Comparison of ENCODE assay signal across 21 cellular contexts in genomic region chr4:98170035-98170434, GRCh38. TPM values are rescaled to one million over a fixed set of nuclear protein-coding genes. Genes with fewer than 3 reads are reported as not detected.
DNase-seq lines count a peak whose midpoint lies in the region; ATAC-seq, FAIRE-seq and TF ChIP-seq lines count a peak whose summit lies in the region.
"Had no signal": no experiment of that assay in that cellular context is flagged by ENCODE, and none has a peak within 500 bp of the region (broad histone marks: within the 10 kb centered on the region; RNA-seq: fewer than 3 reads in every experiment).

No MANE protein-coding gene starts in this region.

- DNase-seq in GM23338 (ENCODE audit: low spot score) (no peak), IMR-90 (no peak), choroid plexus epithelial cell (ENCODE audit: low read depth) (peak; percentile 30), kidney (no peak), progenitor cell of endocrine pancreas (ENCODE audit: low spot score, unreplicated experiment) (no peak), NCI-H146 treated with DMSO at 0.1 percent for 48 hours (lab: John Stamatoyannopoulos, UW; ENCODE audit: unreplicated experiment) (no peak)
- DNase-seq: AML-193; CD4-positive, alpha-beta T cell; DMS153; DMS79 treated with DMSO at 0.1 percent for 48 hours; GM23248; H7; Karpas-422; KBM-7 had no signal

- H3K36me3 Mint-ChIP-seq in GM23338 (ENCODE audit: low read depth) (no peaks in the 10 kb centered on the region; the same call in 2 of the 3 replicates), progenitor cell of endocrine pancreas (ENCODE audit: insufficient read depth) (no peaks in the 10 kb centered on the region)

- H3K27ac Mint-ChIP-seq in GM23338, result no peak overlapping the region
- H3K27ac Mint-ChIP-seq in progenitor cell of endocrine pancreas, result no peak overlapping the region
- H3K27ac Mint-ChIP-seq: CD4-positive, alpha-beta T cell had no signal

- no peaks in the 10 kb centered on the region for H3K9me3 ChIP-seq in IMR-90 (ENCODE audit: control insufficient read depth, insufficient read depth, low read length)
- H3K9me3 ChIP-seq in kidney (ENCODE audit: control insufficient read depth in 1 of 2, low read length in 2 of 2), result no peaks in the 10 kb centered on the region

- H3K9me1 ChIP-seq in IMR-90 (ENCODE audit: insufficient read depth, low read length), result 0 out of 2 replicates have a peak, but pooled peaks cover 3% of the 10 kb centered on the region

- H3K79me1 ChIP-seq in IMR-90 (ENCODE audit: low read depth in 1 of 2, low read length in 2 of 2), result no peaks in the 10 kb centered on the region

- H3K9me2 ChIP-seq in GM23338 (ENCODE audit: insufficient read depth), result no peaks in the 10 kb centered on the region

- no peak overlapping the region for H2BK15ac ChIP-seq in IMR-90 (ENCODE audit: low read depth, low read length)

- H3K4me3 Mint-ChIP-seq in GM23338, result no peak overlapping the region
- H3K4me3 Mint-ChIP-seq in progenitor cell of endocrine pancreas (ENCODE audit: low read depth), result no peak overlapping the region
- H3K4me3 Mint-ChIP-seq: CD4-positive, alpha-beta T cell had no signal

- no peaks in the 10 kb centered on the region for H3F3A ChIP-seq in GM23338 (replicated peaks; ENCODE audit: low read depth)

- H2AFZ ChIP-seq in GM23338 (no peak overlapping the region), IMR-90 (replicated peaks; ENCODE audit: low read length, poor library complexity) (no peak overlapping the region)
- H2AFZ ChIP-seq: GM23248 had no signal

- dilution Hi-C loops in IMR-90 (cut with HindIII; ENCODE audit: low sequenced_read_pairs, unreplicated experiment), result no loop called here

- H3K4me1 Mint-ChIP-seq in GM23338 (peaks cover 16% of the 10 kb centered on the region; the same call in 2 of the 3 replicates), progenitor cell of endocrine pancreas (ENCODE audit: low read depth) (peaks cover 9% of the 10 kb centered on the region)

- in situ Hi-C loops in IMR-90 (cut with MboI; ENCODE audit: low sequenced_read_pairs), result loop anchor here (25.0 kb wide), 1 partner anchor 492 kb away; the partner anchor contains the start of gene TSPAN5

- intact Hi-C loops in IMR-90 (cut with micrococcal nuclease) (no loop called here), kidney (cut with DNase I) (no loop called here)

- no peak overlapping the region for H2BK20ac ChIP-seq in IMR-90 (ENCODE audit: low read depth, low read length)

- no peaks in the 10 kb centered on the region for H4K20me1 ChIP-seq in GM23338 (replicated peaks; ENCODE audit: insufficient read depth)
- H4K20me1 ChIP-seq in IMR-90 (ENCODE audit: insufficient read depth, low read length), result no peaks in the 10 kb centered on the region

- WGBS in IMR-90 (ENCODE audit: extremely low coverage in 2 of 2, insufficient read length in 1 of 2), 2 experiments, result no CpG with 5 or more reads among the region's 1 CpG

- H2BK120ac ChIP-seq in IMR-90 (ENCODE audit: low read depth, low read length), result no peak overlapping the region

- H3K27me3 Mint-ChIP-seq in GM23338 (ENCODE audit: insufficient read depth, low read depth, poor library complexity) (no peaks in the 10 kb centered on the region), progenitor cell of endocrine pancreas (no peaks in the 10 kb centered on the region)

- TF ChIP-seq POLR2A in IMR-90 (IDR thresholded peaks at IDR 0.05; ENCODE audit: low read depth, low read length), result no peak

- TF ChIP-seq CTCF in GM23338 (conservative IDR thresholded peaks at IDR 0.05; ENCODE audit: low read depth in 2 of 2), result no peak
- TF ChIP-seq CTCF in IMR-90 (conservative IDR thresholded peaks at IDR 0.05; ENCODE audit: low read depth, low read length), result no peak
- no peak for TF ChIP-seq CTCF in choroid plexus epithelial cell (conservative IDR thresholded peaks at IDR 0.05; ENCODE audit: low read depth, low read length)
- TF ChIP-seq CTCF in kidney (IDR thresholded peaks at IDR 0.05; ENCODE audit: borderline replicate concordance, extremely low read depth, insufficient read depth), result no peak
- no peak for TF ChIP-seq CTCF in progenitor cell of endocrine pancreas (IDR thresholded peaks at IDR 0.05; ENCODE audit: unreplicated experiment)

- BruUV-seq in IMR-90 (replicated peaks; lab: Mats Ljungman, UMichigan), result no TSS peak

- CTCF ChIA-PET in IMR-90 (lab: Yijun Ruan, JAX), result no interaction called here

- H3K4me3 ChIP-seq in GM23338 (no peak overlapping the region), IMR-90 (ENCODE audit: insufficient read depth, low read depth, low read length) (no peak overlapping the region), choroid plexus epithelial cell (ENCODE audit: low read depth, low read length) (no peak overlapping the region), kidney (ENCODE audit: low read length in 2 of 2) (no peak overlapping the region)
- H3K4me3 ChIP-seq: GM12878, GM23248 had no signal

- H3K4me2 ChIP-seq in GM23338 (peak overlapping the region; percentile 25; the same call in 1 of the 2 replicates), IMR-90 (ENCODE audit: low read depth, low read length) (no peak overlapping the region)

- peak; percentile 25 for FAIRE-seq in kidney (lab: Jason Lieb, UNC)
- FAIRE-seq: A204.1, GM12878 had no signal

- H3K4me1 ChIP-seq in GM23338 (ENCODE audit: insufficient read depth) (peaks cover 20% of the 10 kb centered on the region), IMR-90 (ENCODE audit: control insufficient read depth, insufficient read depth, low read length) (no peaks in the 10 kb centered on the region), kidney (ENCODE audit: control insufficient read depth in 1 of 2, insufficient read depth in 1 of 2, low read depth in 1 of 2, low read length in 2 of 2) (peaks cover 5 to 14% of the 10 kb centered on the region in 2 donors)

- H2AK9ac ChIP-seq in IMR-90 (replicated peaks; ENCODE audit: low read depth, low read length, poor library complexity), result no peak overlapping the region

- no peak overlapping the region for H4K8ac ChIP-seq in IMR-90 (ENCODE audit: low read depth in 2 of 2, low read length in 2 of 2)

- H3K56ac ChIP-seq in IMR-90 (ENCODE audit: extremely low read depth, insufficient read depth, low read length), result no peak overlapping the region

- H3K79me2 ChIP-seq in GM23338 (replicated peaks; ENCODE audit: insufficient read depth), result no peaks in the 10 kb centered on the region

- POLR2A ChIA-PET in IMR-90 (lab: Charles Lee; ENCODE audit: unreplicated experiment), result no interaction called here

- no peak overlapping the region for H2AK5ac ChIP-seq in IMR-90 (ENCODE audit: low read depth, low read length)

- no peak overlapping the region for H3K4ac ChIP-seq in IMR-90 (ENCODE audit: low read depth, low read length)

- H2BK5ac ChIP-seq in IMR-90 (ENCODE audit: low read depth, low read length, poor library complexity, severe bottlenecking), result no peak overlapping the region

- H3K23ac ChIP-seq in IMR-90 (ENCODE audit: low read depth, low read length), result no peak overlapping the region

- H4K91ac ChIP-seq in IMR-90 (ENCODE audit: insufficient read depth, low read depth, low read length), result no peak overlapping the region

- TF ChIP-seq RAD21 in IMR-90 (IDR thresholded peaks at IDR 0.05; ENCODE audit: low read length), result no peak

- H3K9ac ChIP-seq in IMR-90 (ENCODE audit: low read depth, low read length), result no peak overlapping the region
- H3K9ac ChIP-seq in kidney (ENCODE audit: low read length in 2 of 2), result no peak overlapping the region
- H3K9ac ChIP-seq: GM23248 had no signal

- no peak overlapping the region for H3K27ac ChIP-seq in GM23338 (ENCODE audit: low read depth)
- H3K27ac ChIP-seq in IMR-90 (ENCODE audit: insufficient read depth, low read length), result no peak overlapping the region
- no peak overlapping the region for H3K27ac ChIP-seq in kidney (ENCODE audit: low read depth in 2 of 2, low read length in 2 of 2)
- H3K27ac ChIP-seq: C4-2B, GM23248 had no signal

- no peak overlapping the region for H4K5ac ChIP-seq in IMR-90 (ENCODE audit: low read depth, low read length)

- no peak overlapping the region for H3K14ac ChIP-seq in IMR-90 (replicated peaks; ENCODE audit: low read depth, low read length)

- no peaks in the 10 kb centered on the region; the same call in 2 of the 3 replicates for H3K9me3 Mint-ChIP-seq in GM23338
- peaks cover 8% of the 10 kb centered on the region for H3K9me3 Mint-ChIP-seq in progenitor cell of endocrine pancreas (ENCODE audit: low read depth)
- H3K9me3 Mint-ChIP-seq: CD4-positive, alpha-beta T cell had no signal

- H3K18ac ChIP-seq in IMR-90 (ENCODE audit: low read depth, low read length), result no peak overlapping the region

- H3K36me3 ChIP-seq in GM23338 (ENCODE audit: insufficient read depth) (no peaks in the 10 kb centered on the region), IMR-90 (ENCODE audit: control insufficient read depth, insufficient read depth, low read length) (no peaks in the 10 kb centered on the region), kidney (ENCODE audit: control insufficient read depth in 1 of 2, insufficient read depth in 2 of 2, low read length in 2 of 2) (no peaks in the 10 kb centered on the region)

- ATAC-seq in GM23338 (no peak), IMR-90 (ENCODE audit: low read depth) (no peak), HG03025 (IDR thresholded peaks at IDR 0.05; ENCODE audit: low FRiP score, unreplicated experiment) (no peak), HG03442 (IDR thresholded peaks at IDR 0.05; ENCODE audit: unreplicated experiment) (no peak)
- ATAC-seq: GM12878 had no signal

- no peaks in the 10 kb centered on the region for H3K27me3 ChIP-seq in GM23338 (ENCODE audit: insufficient read depth)
- peaks cover 4% of the 10 kb centered on the region for H3K27me3 ChIP-seq in IMR-90 (ENCODE audit: control insufficient read depth, insufficient read depth, low read length)

TF ChIP-seq in GM23338, 12 proteins besides CTCF, POLR2A, EP300 and RAD21 (continues in another document):
- TF ChIP-seq JUNB (IDR thresholded peaks at IDR 0.05; ENCODE audit: unreplicated experiment), result no peak

TF ChIP-seq in IMR-90, 13 proteins besides CTCF, POLR2A, EP300 and RAD21:
- TF ChIP-seq MAFK (IDR thresholded peaks at IDR 0.05; ENCODE audit: low read depth, low read length) (peak; percentile 77), MAZ (IDR thresholded peaks at IDR 0.05; ENCODE audit: borderline replicate concordance, low read depth, low read length) (no peak)

RNA-seq across cellular contexts. Expression of gene STPG2, which starts 26.8 kb away (rescaled TPM):
- total RNA-seq in GM23338 (2014; rRNA removed; shearing (Covaris generic)), result 0.17 TPM in 1 of 2 replicates, not detected in the other
- polyA plus RNA-seq in GM23338 (2016; fragmentation: Nextera tagmentation; extraction: Ambion mirVana), result 0.14 and 0.32 TPM in 2 replicates
- total RNA-seq in IMR-90 (2012; rRNA removed), result not detected in 2 replicates
- not detected in 2 replicates for polyA plus RNA-seq in IMR-90 (2012; rRNA removed)
- polyA plus RNA-seq in IMR-90 (2012; cell fraction: cytosol; rRNA removed), result not detected in 2 replicates
- not detected in 2 replicates for polyA plus RNA-seq in IMR-90 (2012; cell fraction: nucleus; rRNA removed; ENCODE audit: low replicate concordance)
- total RNA-seq in kidney, result 1.1 TPM
- 0.43 TPM for polyA plus RNA-seq in kidney (ENCODE audit: insufficient read depth, low read depth, low replicate concordance)
- total RNA-seq in progenitor cell of endocrine pancreas, result 0.53 and 1.1 TPM in 2 replicates
- total RNA-seq: HT-29 had no signal
- polyA plus RNA-seq: BJ, GM23248 had no signal
